ENCODE assay signal across 4 cellular contexts in the genomic region with DNA sequence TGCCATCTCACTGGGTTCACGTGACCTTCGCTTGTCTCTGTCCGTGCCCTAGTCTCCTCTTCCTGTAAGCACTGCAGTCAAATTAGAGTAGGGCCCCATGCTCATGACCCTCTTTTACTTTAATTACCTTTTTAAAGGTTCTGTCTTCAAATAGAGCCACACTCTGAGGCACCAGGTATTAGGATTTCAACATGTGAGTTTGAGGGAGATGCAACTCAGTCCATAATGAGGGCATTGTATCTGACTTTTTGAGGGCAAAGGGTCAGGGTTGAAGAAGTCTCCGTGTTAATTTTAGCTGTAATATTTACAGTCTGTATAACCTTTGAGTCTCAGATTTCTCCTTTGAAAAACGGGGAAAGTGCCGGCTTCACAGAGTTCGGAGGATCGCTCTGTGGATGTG.
"Had no signal": no experiment of that assay in that cellular context is flagged by ENCODE, and none has a peak within 500 bp of the region (broad histone marks: within the 10 kb centered on the region; RNA-seq: fewer than 3 reads in every experiment).

No MANE protein-coding gene starts in this region.

- H3K36me3 Mint-ChIP-seq: IgD-negative memory B cell had no signal

- H3K9me3 Mint-ChIP-seq: H9 had no signal

- H3K4me1 Mint-ChIP-seq: IgD-negative memory B cell had no signal

- H3K27ac Mint-ChIP-seq: GM23338, H9, IgD-negative memory B cell had no signal

- H3K4me3 ChIP-seq: GM23338 had no signal

- H3K4me3 Mint-ChIP-seq: GM23338, H9 had no signal

- DNase-seq: H9, HCEC 1CT had no signal
